Comparison of ENCODE assay signal across 13 cellular contexts in genomic region chr20:57397004-57397692, GRCh38. TPM values are rescaled to one million over a fixed set of nuclear protein-coding genes. Genes with fewer than 3 reads are reported as not detected.
DNase-seq lines count a peak whose midpoint lies in the region; ATAC-seq, FAIRE-seq and TF ChIP-seq lines count a peak whose summit lies in the region.
"Had no signal": no experiment of that assay in that cellular context is flagged by ENCODE, and none has a peak within 500 bp of the region (broad histone marks: within the 10 kb centered on the region; RNA-seq: fewer than 3 reads in every experiment).

No MANE protein-coding gene starts in this region.

- TF ChIP-seq POLR2A in GM12892 (IDR thresholded peaks at IDR 0.05; ENCODE audit: low read depth, low read length) (peak; percentile 50; the same call in 1 of the 2 replicates), gastroesophageal sphincter (IDR thresholded peaks at IDR 0.05) (no peak)

- 60% methylated on average over 1 of the region's 15 CpGs; no CpG with 5 or more reads in 1 of the 2 donors for WGBS in gastroesophageal sphincter (ENCODE audit: low coverage in 1 of 2), 2 donors

- H3K36me3 ChIP-seq in gastroesophageal sphincter (peaks cover 0 to 49% of the 10 kb centered on the region in 2 donors), rectal smooth muscle tissue (ENCODE audit: control insufficient read depth, insufficient read depth, low read length) (peaks cover 19% of the 10 kb centered on the region)

- H3K27ac Mint-ChIP-seq in T-helper 2 cell treated with Interferon-gamma antibody and Interleukin-4, amounts not matched to agents 5 μg/mL and 100 μg/mL, for 36 hours, result peak overlapping the region; percentile 95

- no peak for FAIRE-seq in GM12892 (lab: Jason Lieb, UNC)
- FAIRE-seq: keratinocyte had no signal

- ATAC-seq in gastroesophageal sphincter (no peak), GM18498 (IDR thresholded peaks at IDR 0.05; ENCODE audit: unreplicated experiment) (no peak)

- TF ChIP-seq CTCF in gastroesophageal sphincter (IDR thresholded peaks at IDR 0.05), result no peak

- peaks cover 3 to 100% (median 84%) of the 10 kb centered on the region in 3 donors for H3K4me1 ChIP-seq in gastroesophageal sphincter
- H3K4me1 ChIP-seq in rectal smooth muscle tissue (ENCODE audit: control insufficient read depth, insufficient read depth, low read length), result peaks cover 80% of the 10 kb centered on the region

- H3K4me3 ChIP-seq in gastroesophageal sphincter, result peak overlapping the region in 1 of 2 donors; percentile 3
- H3K4me3 ChIP-seq in rectal smooth muscle tissue (ENCODE audit: low read length), result peak overlapping the region; percentile 47
- H3K4me3 ChIP-seq: MG63, PC-9 had no signal

- no peaks in the 10 kb centered on the region for H3K9me3 ChIP-seq in gastroesophageal sphincter
- H3K9me3 ChIP-seq: MG63 had no signal

- peak overlapping the region; percentile 85 to 95 (median 94) for H3K27ac ChIP-seq in gastroesophageal sphincter
- peak overlapping the region; percentile 90 for H3K27ac ChIP-seq in rectal smooth muscle tissue (ENCODE audit: low read depth, low read length)
- H3K27ac ChIP-seq: PC-9 had no signal

- H3K27me3 ChIP-seq in gastroesophageal sphincter, result no peaks in the 10 kb centered on the region
- no peaks in the 10 kb centered on the region for H3K27me3 ChIP-seq in rectal smooth muscle tissue (ENCODE audit: control insufficient read depth, insufficient read depth, low read length)
- H3K27me3 ChIP-seq: MG63 had no signal

- no peak for DNase-seq in GM12892 (ENCODE audit: insufficient read length)
- no peak for DNase-seq in T-helper 2 cell treated with Interferon-gamma antibody and Interleukin-4, amounts not matched to agents 5 μg/mL and 100 μg/mL, for 36 hours (ENCODE audit: low spot score)
- no peak for DNase-seq in SW 1271 (lab: John Stamatoyannopoulos, UW)
- DNase-seq in mesenteric fat pad (ENCODE audit: low spot score), result no peak
- no peak for DNase-seq in AG08396 (ENCODE audit: low spot score)
- DNase-seq: DMS79 treated with DMSO at 0.1 percent for 48 hours, endodermal cell, MG63, PC-9 had no signal

- H3K36me3 Mint-ChIP-seq in T-helper 2 cell treated with Interferon-gamma antibody and Interleukin-4, amounts not matched to agents 5 μg/mL and 100 μg/mL, for 36 hours (ENCODE audit: low read depth), result peaks cover 87% of the 10 kb centered on the region

- no peaks in the 10 kb centered on the region for H3K27me3 Mint-ChIP-seq in T-helper 2 cell treated with Interferon-gamma antibody and Interleukin-4, amounts not matched to agents 5 μg/mL and 100 μg/mL, for 36 hours (ENCODE audit: low read depth)

- H3K4me1 Mint-ChIP-seq in T-helper 2 cell treated with Interferon-gamma antibody and Interleukin-4, amounts not matched to agents 5 μg/mL and 100 μg/mL, for 36 hours (ENCODE audit: low read depth), result peaks cover 70% of the 10 kb centered on the region

- H3K9ac ChIP-seq in rectal smooth muscle tissue (ENCODE audit: low read length), result no peak overlapping the region

- no peaks in the 10 kb centered on the region for H3K9me3 Mint-ChIP-seq in T-helper 2 cell treated with Interferon-gamma antibody and Interleukin-4, amounts not matched to agents 5 μg/mL and 100 μg/mL, for 36 hours
- H3K9me3 Mint-ChIP-seq: endodermal cell had no signal

- H3K4me3 Mint-ChIP-seq in T-helper 2 cell treated with Interferon-gamma antibody and Interleukin-4, amounts not matched to agents 5 μg/mL and 100 μg/mL, for 36 hours, result peak overlapping the region; percentile 84
- H3K4me3 Mint-ChIP-seq: endodermal cell had no signal

- no peak for TF ChIP-seq EP300 in gastroesophageal sphincter (IDR thresholded peaks at IDR 0.05)

RNA-seq across cellular contexts. Expression of gene RBM38, which starts 6.0 kb away (rescaled TPM):
- polyA plus RNA-seq in GM12892 (2012; ENCODE audit: missing spikeins), result 24.2 TPM
- total RNA-seq in gastroesophageal sphincter, result 100 to 1,000 TPM in 2 of 4 donors, 10 to 100 TPM in 2; 50.9 to 190 (median 106) TPM
- 16.9 TPM for total RNA-seq in mesenteric fat pad

RNA-seq across cellular contexts. Expression of gene RAE1, which starts 46.1 kb away (rescaled TPM):
- polyA plus RNA-seq in GM12892 (2012; ENCODE audit: missing spikeins), result 27.5 TPM
- 10 to 100 TPM; 16.5 to 30.4 (median 25.1) TPM for total RNA-seq in gastroesophageal sphincter
- total RNA-seq in mesenteric fat pad, result 18.0 TPM
